In genomic region chr11:65817815-65818680, GRCh38 we compare ENCODE assay signal across 8 cellular contexts. TPM values are rescaled to one million over a fixed set of nuclear protein-coding genes. Genes with fewer than 3 reads are reported as not detected.
DNase-seq lines count a peak whose midpoint lies in the region; ATAC-seq and TF ChIP-seq lines count a peak whose summit lies in the region.

No MANE protein-coding gene starts in this region.

- no peaks in the 10 kb centered on the region for H3K9me3 Mint-ChIP-seq in activated CD4-positive, alpha-beta T cell treated with anti-CD3 and anti-CD28 coated beads, Interleukin-2, amount 10 ng/mL, durations not matched to agents 24 days and 14 days

- no peaks in the 10 kb centered on the region for H3K27me3 ChIP-seq in left lung

- peaks cover 2% of the 10 kb centered on the region for H3K27me3 Mint-ChIP-seq in activated CD4-positive, alpha-beta T cell treated with anti-CD3 and anti-CD28 coated beads, Interleukin-2, amount 10 ng/mL, durations not matched to agents 24 days and 14 days

- DNase-seq in AG09319 (ENCODE audit: extremely low read depth, low read depth) (peak; percentile 60), NCI-H524 (lab: John Stamatoyannopoulos, UW) (peak; percentile 58 to 73), coronary artery (ENCODE audit: low spot score) (peak; percentile 92), left lung (peak; percentile 94 to 100)
- DNase-seq in activated CD4-positive, alpha-beta T cell treated with anti-CD3 and anti-CD28 coated beads, Interleukin-2, amount 10 ng/mL, durations not matched to agents 24 days and 14 days = peak; percentile 98
- DNase-seq in stimulated activated CD4-positive, alpha-beta T cell treated with anti-CD3 and anti-CD28 coated beads, Interleukin-2, amount 100 ng/mL, for 24 hours = peak; percentile 98 to 99

- peak; percentile 78 for ATAC-seq in GM19025 (IDR thresholded peaks at IDR 0.05; ENCODE audit: low read depth, unreplicated experiment)
- ATAC-seq in HG03378 (IDR thresholded peaks at IDR 0.05; ENCODE audit: unreplicated experiment) = peak; percentile 62
- peak; percentile 98 for ATAC-seq in left lung

- H3K4me3 Mint-ChIP-seq in activated CD4-positive, alpha-beta T cell treated with anti-CD3 and anti-CD28 coated beads, Interleukin-2, amount 10 ng/mL, durations not matched to agents 24 days and 14 days = peak overlapping the region; percentile 83

- H3K27ac ChIP-seq in coronary artery (peak overlapping the region; percentile 58 to 78), left lung (peak overlapping the region; percentile 85 to 91)

- H3K4me3 ChIP-seq in coronary artery = peak overlapping the region; percentile 82
- H3K4me3 ChIP-seq in left lung = peak overlapping the region; percentile 56 to 60

- H3K27ac Mint-ChIP-seq in activated CD4-positive, alpha-beta T cell treated with anti-CD3 and anti-CD28 coated beads, Interleukin-2, amount 10 ng/mL, durations not matched to agents 24 days and 14 days = peak overlapping the region; percentile 87

- TF ChIP-seq CTCF in AG09319 (IDR thresholded peaks at IDR 0.05; ENCODE audit: low read depth, low read length) (peak; percentile 85), coronary artery (IDR thresholded peaks at IDR 0.05) (peak; percentile 100), left lung (IDR thresholded peaks at IDR 0.05) (peak; percentile 100)

- no peaks in the 10 kb centered on the region for H3K36me3 ChIP-seq in left lung

- peaks cover 17% of the 10 kb centered on the region for H3K4me1 Mint-ChIP-seq in activated CD4-positive, alpha-beta T cell treated with anti-CD3 and anti-CD28 coated beads, Interleukin-2, amount 10 ng/mL, durations not matched to agents 24 days and 14 days

- peaks cover 0 to 28% of the 10 kb centered on the region in 2 donors for H3K4me1 ChIP-seq in left lung

- intact Hi-C loops in activated CD4-positive, alpha-beta T cell treated with anti-CD3 and anti-CD28 coated beads, Interleukin-2, amount 10 ng/mL, durations not matched to agents 24 days and 14 days (cut with micrococcal nuclease) = loop anchor here (1.0 kb wide), 4 partner anchors 38 to 244 kb away; partner anchors contain the start of gene AP5B1
- intact Hi-C loops in left lung (cut with DNase I) = no loop called here

- H3K36me3 Mint-ChIP-seq in activated CD4-positive, alpha-beta T cell treated with anti-CD3 and anti-CD28 coated beads, Interleukin-2, amount 10 ng/mL, durations not matched to agents 24 days and 14 days (ENCODE audit: low read depth) = no peaks in the 10 kb centered on the region

- H3K9me3 ChIP-seq in left lung = no peaks in the 10 kb centered on the region

RNA-seq across cellular contexts. Expression of gene SNX32, which starts 15.7 kb away (rescaled TPM):
- total RNA-seq in activated CD4-positive, alpha-beta T cell treated with anti-CD3 and anti-CD28 coated beads, Interleukin-2, amount 10 ng/mL, durations not matched to agents 24 days and 14 days = 1.2 and 2.1 TPM in 2 replicates
- total RNA-seq in left lung = 1 to 10 TPM in 1 of 2 donors, under 1 TPM in 1; 0.24 to 1.9 TPM

RNA-seq across cellular contexts. Expression of gene OVOL1, which starts 31.2 kb away (rescaled TPM):
- 0.07 TPM in 1 of 2 replicates, not detected in the other for total RNA-seq in activated CD4-positive, alpha-beta T cell treated with anti-CD3 and anti-CD28 coated beads, Interleukin-2, amount 10 ng/mL, durations not matched to agents 24 days and 14 days
- under 1 TPM; 0.37 to 0.41 TPM for total RNA-seq in left lung

RNA-seq across cellular contexts. Expression of gene AP5B1, which starts 37.3 kb away (rescaled TPM):
- 20.1 and 21.1 TPM in 2 replicates for total RNA-seq in activated CD4-positive, alpha-beta T cell treated with anti-CD3 and anti-CD28 coated beads, Interleukin-2, amount 10 ng/mL, durations not matched to agents 24 days and 14 days
- 10 to 100 TPM; 22.6 to 39.0 TPM for total RNA-seq in left lung

RNA-seq across cellular contexts. Expression of gene CFL1, which starts 39.9 kb away (rescaled TPM):
- 1,047 and 1,065 TPM in 2 replicates for total RNA-seq in activated CD4-positive, alpha-beta T cell treated with anti-CD3 and anti-CD28 coated beads, Interleukin-2, amount 10 ng/mL, durations not matched to agents 24 days and 14 days
- 1,000 to 10,000 TPM in 1 of 2 donors, 100 to 1,000 TPM in 1; 790 to 1,162 TPM for total RNA-seq in left lung

RNA-seq across cellular contexts. Expression of gene MUS81, which starts 42.2 kb away (rescaled TPM):
- 77.4 and 80.5 TPM in 2 replicates for total RNA-seq in activated CD4-positive, alpha-beta T cell treated with anti-CD3 and anti-CD28 coated beads, Interleukin-2, amount 10 ng/mL, durations not matched to agents 24 days and 14 days
- total RNA-seq in left lung = 10 to 100 TPM; 43.4 to 50.7 TPM

Comparison
In these comparisons a context has a peak if more than half of its experiments do, and no peak if none do; other contexts are left out.
1. Peak in every context shown above with its lines: DNase-seq, ATAC-seq, H3K4me3 ChIP-seq and H3K27ac ChIP-seq.